22 cellular contexts compared by ENCODE assay signal in the genomic region with DNA sequence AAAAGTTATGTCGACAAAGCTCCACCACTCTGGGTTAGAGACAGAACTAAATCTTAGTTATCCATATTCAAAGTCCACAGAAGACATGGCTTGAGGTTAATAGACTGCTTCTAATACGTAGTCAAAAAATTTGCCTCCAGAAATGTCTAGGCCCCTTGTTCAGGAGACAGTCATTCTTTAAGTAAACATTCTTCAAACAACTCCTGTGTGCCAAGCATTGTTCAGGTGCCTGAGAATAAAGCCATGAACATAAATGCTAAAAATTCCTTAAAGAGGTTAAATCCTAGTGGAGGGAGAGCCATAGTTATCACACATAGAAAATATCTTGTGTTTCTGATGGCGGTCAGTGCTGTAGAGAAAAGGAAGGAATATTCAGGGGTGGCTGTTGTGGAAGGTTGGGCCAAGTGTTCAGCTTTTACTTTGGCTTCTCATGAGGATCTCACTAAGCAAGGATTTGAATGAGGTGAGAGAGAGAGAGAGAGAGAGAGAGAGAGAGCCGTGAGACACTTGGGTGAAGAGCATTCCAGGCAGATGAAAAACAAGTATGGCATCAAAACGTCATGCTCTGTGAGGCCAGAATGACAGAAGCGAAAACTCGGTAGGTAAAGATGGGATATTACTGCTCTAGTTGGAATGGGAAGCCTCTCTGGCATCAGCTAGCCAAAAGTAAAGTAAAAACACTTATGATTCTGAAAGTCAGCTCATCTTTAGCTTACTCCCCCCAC.
"Had no signal": no experiment of that assay in that cellular context is flagged by ENCODE, and none has a peak within 500 bp of the region (broad histone marks: within the 10 kb centered on the region; RNA-seq: fewer than 3 reads in every experiment).

No MANE protein-coding gene starts in this region.

- H3K4me3 Mint-ChIP-seq: endodermal cell; naive thymus-derived CD4-positive, alpha-beta T cell; nephron progenitor cell had no signal

- H3K4me1 Mint-ChIP-seq: naive thymus-derived CD4-positive, alpha-beta T cell; nephron progenitor cell had no signal

- H3K36me3 Mint-ChIP-seq: naive thymus-derived CD4-positive, alpha-beta T cell had no signal

- H3K27me3 ChIP-seq: heart left ventricle, right lobe of liver, spleen, stomach, thyroid gland, upper lobe of left lung had no signal

- ATAC-seq: heart left ventricle; naive thymus-derived CD4-positive, alpha-beta T cell; psoas muscle; right lobe of liver had no signal

- H3K4me3 ChIP-seq: heart left ventricle, psoas muscle, right lobe of liver, spleen, stomach, thyroid gland, upper lobe of left lung had no signal

- H3K9me3 Mint-ChIP-seq: endodermal cell, nephron progenitor cell had no signal

- H3K36me3 ChIP-seq: heart left ventricle, right lobe of liver, spleen, stomach, thyroid gland, upper lobe of left lung had no signal

- H3K4me1 ChIP-seq: heart left ventricle, psoas muscle, right lobe of liver, spleen, stomach, thyroid gland, upper lobe of left lung had no signal

- H3K9me3 ChIP-seq: heart left ventricle, psoas muscle, right lobe of liver, spleen, stomach, thyroid gland, upper lobe of left lung had no signal

- DNase-seq: cerebellar nuclear complex; effector CD4-positive, alpha-beta T cell; endodermal cell; foreskin melanocyte; heart left ventricle; hypothalamus; kidney glomerular epithelial cell; mammary epithelial cell; naive thymus-derived CD4-positive, alpha-beta T cell; nephron progenitor cell; psoas muscle; retina; right lobe of liver; spleen; stimulated activated CD4-positive, alpha-beta T cell treated with anti-CD3 and anti-CD28 coated beads, Interleukin-15, amount 100 ng/mL, for 24 hours; stimulated activated CD4-positive, alpha-beta T cell treated with anti-CD3 and anti-CD28 coated beads, Interleukin-2, amount 100 ng/mL, for 24 hours; stimulated activated CD4-positive, alpha-beta T cell treated with anti-CD3 and anti-CD28 coated beads, Interleukin-4, amount 100 ng/mL, for 4 hours; stimulated activated naive CD4-positive, alpha-beta T cell; stomach; substantia nigra; upper lobe of left lung had no signal

- H3K27ac ChIP-seq: heart left ventricle, psoas muscle, right lobe of liver, spleen, stomach, thyroid gland, upper lobe of left lung had no signal

- H3K27ac Mint-ChIP-seq: endodermal cell; naive thymus-derived CD4-positive, alpha-beta T cell; nephron progenitor cell had no signal
